ENCODE assay signal across 10 cellular contexts in genomic region chr7:106050743-106051110, GRCh38.
A peak's percentile ranks its signal among the peaks of the same experiment; 100 is the strongest.
DNase-seq lines count a peak whose midpoint lies in the region; TF ChIP-seq lines count a peak whose summit lies in the region.
"Had no signal": no experiment of that assay in that cellular context is flagged by ENCODE, and none has a peak within 500 bp of the region (broad histone marks: within the 10 kb centered on the region; RNA-seq: fewer than 3 reads in every experiment).

No MANE protein-coding gene starts in this region.

- no peaks in the 10 kb centered on the region for H3K9me3 ChIP-seq in adipocyte (ENCODE audit: control insufficient read depth, low read length)
- no peaks in the 10 kb centered on the region for H3K9me3 ChIP-seq in sigmoid colon
- H3K9me3 ChIP-seq in SJCRH30 (replicated peaks): no peaks in the 10 kb centered on the region; the same call in 1 of the 2 replicates

- 88 to 91% methylated on average over 5 of the region's 5 CpGs for WGBS in sigmoid colon, 2 donors

- H3K27me3 ChIP-seq in adipocyte (replicated peaks; ENCODE audit: control insufficient read depth, insufficient read depth, low read length) (peaks cover 5% of the 10 kb centered on the region), sigmoid colon (no peaks in the 10 kb centered on the region), SJCRH30 (peaks cover 8% of the 10 kb centered on the region; the same call in 1 of the 2 replicates)

- no peak for TF ChIP-seq POLR2A in sigmoid colon (IDR thresholded peaks at IDR 0.05)

- DNase-seq in GM03348 (ENCODE audit: low spot score): peak; percentile 82
- DNase-seq in adipocyte (ENCODE audit: low read depth): peak; percentile 69
- peak; percentile 55 to 84 for DNase-seq in foreskin fibroblast
- DNase-seq in sigmoid colon: no peak
- no peak for DNase-seq in SJCRH30
- no peak for DNase-seq in stimulated activated CD4-positive, alpha-beta T cell treated with anti-CD3 and anti-CD28 coated beads, Interleukin-1b, Interleukin-23, amount 100 ng/mL, for 48 hours
- no peak for DNase-seq in activated CD4-positive, CD25-positive, alpha-beta regulatory T cell treated with anti-CD3 and anti-CD28 coated beads, Interleukin-2, amount 50 U/mL, for 72 hours
- no peak for DNase-seq in HK-2 (ENCODE audit: unreplicated experiment)
- DNase-seq: activated CD8-positive, alpha-beta T cell treated with anti-CD3 and anti-CD28 coated beads, Interleukin-2, amount 10 ng/mL, durations not matched to agents 7 days and 5 days; NCI-H1417 had no signal

- peak overlapping the region; percentile 47 to 81 (median 72) for H3K27ac ChIP-seq in sigmoid colon
- H3K27ac ChIP-seq in SJCRH30: no peak overlapping the region

- H3K36me3 ChIP-seq in adipocyte (ENCODE audit: control insufficient read depth, insufficient read depth, low read length, severe bottlenecking): no peaks in the 10 kb centered on the region
- H3K36me3 ChIP-seq in sigmoid colon: no peaks in the 10 kb centered on the region
- no peaks in the 10 kb centered on the region for H3K36me3 ChIP-seq in SJCRH30

- peak overlapping the region; percentile 23 for H3K4me3 ChIP-seq in adipocyte (ENCODE audit: low read length)
- H3K4me3 ChIP-seq in foreskin fibroblast (ENCODE audit: low read depth in 1 of 2, low read length in 2 of 2): no peak overlapping the region
- H3K4me3 ChIP-seq in sigmoid colon: no peak overlapping the region
- no peak overlapping the region for H3K4me3 ChIP-seq in SJCRH30

- intact Hi-C loops in sigmoid colon (cut with DNase I): loop anchor here (10.0 kb wide), 1 partner anchor 374 kb away; no protein-coding TSS in a partner anchor

- TF ChIP-seq CTCF in foreskin fibroblast (IDR thresholded peaks at IDR 0.05; ENCODE audit: low read depth, low read length) (no peak), sigmoid colon (IDR thresholded peaks at IDR 0.05) (no peak)

- H3K9ac ChIP-seq in adipocyte (ENCODE audit: low read length): peak overlapping the region; percentile 41

- peaks cover 19% of the 10 kb centered on the region for H3K4me1 ChIP-seq in adipocyte (ENCODE audit: control insufficient read depth, insufficient read depth, low read length)
- H3K4me1 ChIP-seq in sigmoid colon: peaks cover 0 to 27% (median 22%) of the 10 kb centered on the region in 4 donors
- H3K4me1 ChIP-seq in SJCRH30: peaks cover 6% of the 10 kb centered on the region; the same call in 1 of the 2 replicates

- no peak for TF ChIP-seq EP300 in sigmoid colon (IDR thresholded peaks at IDR 0.05)

Comparison
In these comparisons a context has a peak if more than half of its experiments do, and no peak if none do; other contexts are left out.
1. DNase-seq: peak in GM03348 (single experiment), adipocyte (single experiment) and foreskin fibroblast (2 of 2); none in sigmoid colon (single experiment), SJCRH30 (0 of 2), stimulated activated CD4-positive, alpha-beta T cell treated with anti-CD3 and anti-CD28 coated beads, Interleukin-1b, Interleukin-23, amount 100 ng/mL, for 48 hours (single experiment), activated CD4-positive, CD25-positive, alpha-beta regulatory T cell treated with anti-CD3 and anti-CD28 coated beads, Interleukin-2, amount 50 U/mL, for 72 hours (single experiment) and HK-2 (single experiment).